Comparison of ENCODE assay signal across 16 cellular contexts in the genomic region with DNA sequence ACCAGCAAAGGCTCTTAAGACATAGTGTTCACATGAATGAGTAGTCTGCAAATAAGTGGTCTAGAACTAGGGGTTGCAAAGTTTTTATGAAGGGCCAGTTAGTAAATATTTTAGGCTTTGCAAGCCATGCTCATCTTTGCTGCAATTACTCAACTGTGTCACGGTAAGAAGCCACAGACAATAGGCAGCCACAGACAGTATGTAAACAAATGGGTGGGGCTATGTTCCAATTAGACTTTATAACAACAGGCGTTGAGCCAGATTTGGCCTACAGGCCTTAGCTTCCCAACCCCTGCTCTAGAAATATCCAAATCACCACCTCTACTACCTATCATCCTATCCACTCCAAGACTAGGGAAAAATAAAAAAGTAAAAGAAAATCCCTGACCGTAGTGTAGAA. TPM values are rescaled to one million over a fixed set of nuclear protein-coding genes. Genes with fewer than 3 reads are reported as not detected.
DNase-seq lines count a peak whose midpoint lies in the region; ATAC-seq and TF ChIP-seq lines count a peak whose summit lies in the region.
"Had no signal": no experiment of that assay in that cellular context is flagged by ENCODE, and none has a peak within 500 bp of the region (broad histone marks: within the 10 kb centered on the region; RNA-seq: fewer than 3 reads in every experiment).

No MANE protein-coding gene starts in this region.

- DNase-seq in CD4-positive, alpha-beta T cell = no peak
- peak; percentile 26 for DNase-seq in GM12865 (ENCODE audit: low read depth)
- DNase-seq in NCI-H774 (lab: John Stamatoyannopoulos, UW) = peak; percentile 11
- peak; percentile 10 for DNase-seq in fibroblast of mammary gland (ENCODE audit: low read depth)
- DNase-seq in activated CD4-positive, CD25-positive, alpha-beta regulatory T cell treated with anti-CD3 and anti-CD28 coated beads, Interleukin-2, amount 50 U/mL, for 72 hours = no peak
- DNase-seq in stimulated activated naive CD4-positive, alpha-beta T cell treated with Interleukin-2 at 50 U/mL for 16 hours (lab: John Stamatoyannopoulos, UW) = no peak
- DNase-seq: activated CD8-positive, alpha-beta memory T cell treated with anti-CD3 and anti-CD28 coated beads, Interleukin-2, amount 50 U/mL, for 48 hours; CD8-positive, alpha-beta T cell; GF-D8; KBM-7; left ventricle myocardium superior; NCI-H187 treated with DMSO at 0.1 percent for 48 hours; PC-9; stimulated activated naive CD8-positive, alpha-beta T cell treated with anti-CD3 and anti-CD28 coated beads, Interleukin-15, Interleukin-2, amounts not matched to agents 100 U/mL and 50 U/mL, for 24 hours had no signal

- no peaks in the 10 kb centered on the region for H3K27me3 ChIP-seq in CD4-positive, alpha-beta T cell (ENCODE audit: control insufficient read depth, insufficient read depth, low read length)
- H3K27me3 ChIP-seq: vagina had no signal

- ATAC-seq in CD4-positive, alpha-beta T cell (ENCODE audit: poor library complexity) = peak; percentile 29
- ATAC-seq in GM18517 (IDR thresholded peaks at IDR 0.05; ENCODE audit: unreplicated experiment) = no peak
- ATAC-seq: CD8-positive, alpha-beta T cell; left ventricle myocardium superior; stimulated activated naive CD8-positive, alpha-beta T cell treated with anti-CD3 and anti-CD28 coated beads, Interleukin-15, Interleukin-2, amounts not matched to agents 100 U/mL and 50 U/mL, for 24 hours had no signal

- peaks cover 53% of the 10 kb centered on the region for H3K4me1 Mint-ChIP-seq in CD4-positive, alpha-beta T cell (ENCODE audit: low read depth)

- CTCF ChIA-PET in CD4-positive, alpha-beta T cell (lab: Charles Lee) = no interaction called here

- no peak for TF ChIP-seq CTCF in CD4-positive, alpha-beta T cell (IDR thresholded peaks at IDR 0.05)
- no peak for TF ChIP-seq CTCF in GM12865 (IDR thresholded peaks at IDR 0.05; ENCODE audit: insufficient read depth, low read depth, low read length, missing control alignments)
- no peak for TF ChIP-seq CTCF in fibroblast of mammary gland (conservative IDR thresholded peaks at IDR 0.05; ENCODE audit: control insufficient read depth, insufficient read depth, low read depth, low read length)

- H3K9me3 ChIP-seq in CD4-positive, alpha-beta T cell (ENCODE audit: control insufficient read depth, low read length) = no peaks in the 10 kb centered on the region
- H3K9me3 ChIP-seq: vagina had no signal

- H3K27me3 Mint-ChIP-seq in CD4-positive, alpha-beta T cell = no peaks in the 10 kb centered on the region

- no peak overlapping the region for H3K4me3 Mint-ChIP-seq in CD4-positive, alpha-beta T cell
- H3K4me3 Mint-ChIP-seq: CD8-positive, alpha-beta T cell had no signal

- no peak overlapping the region for H3K4me3 ChIP-seq in GM12865 (ENCODE audit: low read depth, low read length)
- no peak overlapping the region for H3K4me3 ChIP-seq in fibroblast of mammary gland (ENCODE audit: control insufficient read depth, low read depth, low read length)
- H3K4me3 ChIP-seq: PC-9, vagina had no signal

- intact Hi-C loops in CD4-positive, alpha-beta T cell (cut with DNase I, micrococcal nuclease) = no loop called here

- H3K27ac Mint-ChIP-seq in CD4-positive, alpha-beta T cell = peak overlapping the region; percentile 4

- no peaks in the 10 kb centered on the region for H3K9me3 Mint-ChIP-seq in CD4-positive, alpha-beta T cell
- H3K9me3 Mint-ChIP-seq: CD8-positive, alpha-beta T cell had no signal

- POLR2A ChIA-PET in CD4-positive, alpha-beta T cell (lab: Charles Lee) = interaction anchor here (3.9 kb wide), 1 partner anchor 8 kb away, joined by 21 read pairs; the partner anchor contains the start of gene IKZF5

- no peak overlapping the region for H3K27ac ChIP-seq in CD4-positive, alpha-beta T cell (ENCODE audit: low read depth, low read length)
- H3K27ac ChIP-seq: PC-9, vagina had no signal

- peaks cover 71% of the 10 kb centered on the region for H3K36me3 Mint-ChIP-seq in CD4-positive, alpha-beta T cell (ENCODE audit: low read depth)

RNA-seq across cellular contexts. Expression of gene IKZF5, which starts 9.2 kb away (rescaled TPM):
- total RNA-seq in CD4-positive, alpha-beta T cell = 10 to 100 TPM; 81.8 to 87.1 TPM

RNA-seq across cellular contexts. Expression of gene ACADSB, which starts 9.5 kb away (rescaled TPM):
- total RNA-seq in CD4-positive, alpha-beta T cell = 10 to 100 TPM; 16.6 to 17.9 TPM

RNA-seq across cellular contexts. Expression of gene PSTK, which starts 19.1 kb away (rescaled TPM):
- 10 to 100 TPM; 16.1 to 18.6 TPM for total RNA-seq in CD4-positive, alpha-beta T cell

RNA-seq across cellular contexts. Expression of gene C10orf88, which starts 45.3 kb away (rescaled TPM):
- 1 to 10 TPM; 2.3 to 2.5 TPM for total RNA-seq in CD4-positive, alpha-beta T cell

Comparison
In these comparisons a context has a peak if more than half of its experiments do, and no peak if none do; other contexts are left out.
1. DNase-seq: peak in GM12865 (single experiment), NCI-H774 (single experiment) and fibroblast of mammary gland (single experiment); none in CD4-positive, alpha-beta T cell (0 of 10), activated CD4-positive, CD25-positive, alpha-beta regulatory T cell treated with anti-CD3 and anti-CD28 coated beads, Interleukin-2, amount 50 U/mL, for 72 hours (single experiment) and stimulated activated naive CD4-positive, alpha-beta T cell treated with Interleukin-2 at 50 U/mL for 16 hours (single experiment).